In the genomic region with DNA sequence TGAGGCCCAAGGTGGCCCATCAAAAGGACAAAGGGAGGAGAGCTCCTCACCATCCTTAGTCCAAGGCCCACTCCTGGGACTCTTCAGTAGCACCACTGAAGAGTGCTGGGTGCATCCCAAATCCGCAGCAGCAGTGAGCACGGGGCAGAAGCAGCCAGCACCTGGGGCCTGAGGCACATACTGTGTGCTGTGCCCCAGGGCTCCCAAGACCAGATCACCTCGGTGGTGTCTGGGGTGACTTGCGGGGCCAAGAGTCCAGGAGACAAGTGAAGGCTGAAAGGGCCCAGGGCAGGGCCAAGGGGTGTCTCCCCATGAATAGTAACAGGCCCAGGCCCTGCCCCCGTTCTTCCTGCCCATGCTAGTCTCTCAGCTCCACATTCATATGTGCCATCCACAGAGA, we compare ENCODE assay signal across 26 cellular contexts. TPM values are rescaled to one million over a fixed set of nuclear protein-coding genes. Genes with fewer than 3 reads are reported as not detected.
A peak's percentile ranks its signal among the peaks of the same experiment; 100 is the strongest.
DNase-seq lines count a peak whose midpoint lies in the region; ATAC-seq, FAIRE-seq and TF ChIP-seq lines count a peak whose summit lies in the region.
"Had no signal": no experiment of that assay in that cellular context is flagged by ENCODE, and none has a peak within 500 bp of the region (broad histone marks: within the 10 kb centered on the region; RNA-seq: fewer than 3 reads in every experiment).

No MANE protein-coding gene starts in this region.

- no peaks in the 10 kb centered on the region for H3K9me3 Mint-ChIP-seq in CD4-positive, alpha-beta memory T cell

- no peak for ATAC-seq in right lobe of liver
- ATAC-seq in HepG2 = no peak
- peak; percentile 19; the same call in 1 of the 3 replicates for ATAC-seq in K562
- peak; percentile 29 for ATAC-seq in upper lobe of right lung
- ATAC-seq in HG03565 (IDR thresholded peaks at IDR 0.05; ENCODE audit: unreplicated experiment) = no peak
- ATAC-seq in HG02852 (IDR thresholded peaks at IDR 0.05; ENCODE audit: unreplicated experiment) = no peak
- ATAC-seq: HCT116 had no signal

- H3K9ac ChIP-seq in HepG2 (ENCODE audit: insufficient read depth, low read depth, low read length) = no peak overlapping the region
- H3K9ac ChIP-seq in K562 (ENCODE audit: insufficient read depth in 1 of 2, low read depth in 2 of 2, low read length in 2 of 2) = peak overlapping the region in 1 of 2 experiments; percentile 45; a peak in 1 of 4 replicates
- H3K9ac ChIP-seq in parathyroid adenoma = no peak overlapping the region

- H3K36me3 ChIP-seq in right lobe of liver (no peaks in the 10 kb centered on the region), HepG2 (replicated peaks in 1 of 2; ENCODE audit: control insufficient read depth in 1 of 2, insufficient read depth in 2 of 2, low read length in 2 of 2) (no peaks in the 10 kb centered on the region), K562 (ENCODE audit: control insufficient read depth, insufficient read depth, low read length) (no peaks in the 10 kb centered on the region), parathyroid adenoma (ENCODE audit: control insufficient read depth, insufficient read depth, low read length) (no peaks in the 10 kb centered on the region), upper lobe of right lung (no peaks in the 10 kb centered on the region)
- H3K36me3 ChIP-seq in CD4-positive, alpha-beta memory T cell (ENCODE audit: insufficient read depth, low read length) = no peaks in the 10 kb centered on the region
- H3K36me3 ChIP-seq: BE2C had no signal

- H3K4me3 ChIP-seq in right lobe of liver (no peak overlapping the region), HepG2 (replicated peaks in 1 of 3; ENCODE audit: insufficient read depth in 1 of 3, low read depth in 2 of 3, low read length in 3 of 3) (no peak overlapping the region), K562 (no peak overlapping the region), parathyroid adenoma (ENCODE audit: low read depth, low read length) (no peak overlapping the region), upper lobe of right lung (no peak overlapping the region)
- no peak overlapping the region for H3K4me3 ChIP-seq in CD4-positive, alpha-beta memory T cell (ENCODE audit: low read length in 2 of 2)

- no peak overlapping the region for H3K27ac Mint-ChIP-seq in CD4-positive, alpha-beta memory T cell

- TF ChIP-seq EP300 in HepG2 (IDR thresholded peaks at IDR 0.05; ENCODE audit: low read depth in 2 of 2, low read length in 2 of 2) (no peak), HepG2 (CRISPR knock-in tag; IDR thresholded peaks at IDR 0.05; ENCODE audit: borderline replicate concordance) (no peak), K562 (IDR thresholded peaks at IDR 0.05; ENCODE audit: low read length) (no peak)

- H3K27me3 ChIP-seq in right lobe of liver = no peaks in the 10 kb centered on the region
- peaks cover 4 to 41% of the 10 kb centered on the region in 2 experiments; a peak in 3 of 5 replicates for H3K27me3 ChIP-seq in HepG2 (ENCODE audit: control insufficient read depth in 1 of 2, insufficient read depth in 2 of 2, low read length in 2 of 2)
- peaks cover 70 to 71% of the 10 kb centered on the region in 2 experiments for H3K27me3 ChIP-seq in K562 (ENCODE audit: control insufficient read depth in 2 of 2, insufficient read depth in 2 of 2, low read length in 2 of 2)
- H3K27me3 ChIP-seq in parathyroid adenoma (ENCODE audit: control insufficient read depth, insufficient read depth, low read length) = no peaks in the 10 kb centered on the region
- no peaks in the 10 kb centered on the region for H3K27me3 ChIP-seq in upper lobe of right lung
- H3K27me3 ChIP-seq in CD4-positive, alpha-beta memory T cell (ENCODE audit: insufficient read depth, low read length) = no peaks in the 10 kb centered on the region
- H3K27me3 ChIP-seq: BE2C had no signal

- no peak for FAIRE-seq in HepG2 (lab: Jason Lieb, UNC)
- no peak for FAIRE-seq in K562 (lab: Jason Lieb, UNC)

- BruUV-seq in HepG2 (replicated peaks; lab: Mats Ljungman, UMichigan) (no TSS peak), K562 (replicated peaks; lab: Mats Ljungman, UMichigan) (no TSS peak)

- in situ Hi-C loops in HepG2 (cut with HindIII; ENCODE audit: extremely low pct_ligation_motif_present, low pct_unique_long_range_greater_than_20kb) = no loop called here
- in situ Hi-C loops in K562 (cut with MboI) = no loop called here

- no peak for DNase-seq in right lobe of liver
- no peak for DNase-seq in HepG2 (ENCODE audit: low spot score)
- DNase-seq in K562 (ENCODE audit: extremely low read depth in 1 of 4, low spot score in 3 of 4) = no peak
- no peak for DNase-seq in upper lobe of right lung
- no peak for DNase-seq in CD4-positive, alpha-beta memory T cell
- DNase-seq: 8988T; ACHN; BE2C; CD4-positive, CD25-positive, alpha-beta regulatory T cell; COR-L47; DMS53; KG1; NCI-H1048; NCI-H1417; NCI-H1694; NCI-H2029 treated with DMSO at 0.1 percent for 48 hours; NCI-H446 treated with DMSO at 0.1 percent for 48 hours; NCI-H526; NCI-H82; NK-92 treated with Interleukin-12 subunit alpha and Interleukin-12 subunit beta, amount 100 ng/mL, for 24 hours; Right ventricle myocardium superior; RPMI8226 had no signal

- peaks cover 0 to 41% (median 16%) of the 10 kb centered on the region in 4 donors for H3K4me1 ChIP-seq in right lobe of liver
- peaks cover 9% of the 10 kb centered on the region; the same call in 1 of the 2 replicates for H3K4me1 ChIP-seq in HepG2 (ENCODE audit: insufficient read depth, low read length)
- H3K4me1 ChIP-seq in K562 (replicated peaks in 1 of 2; ENCODE audit: control insufficient read depth in 2 of 2, insufficient read depth in 2 of 2, low read length in 2 of 2) = peaks cover 0 to 7% of the 10 kb centered on the region in 2 experiments; a peak in 1 of 5 replicates
- H3K4me1 ChIP-seq in parathyroid adenoma = peaks cover 36% of the 10 kb centered on the region
- no peaks in the 10 kb centered on the region for H3K4me1 ChIP-seq in upper lobe of right lung
- H3K4me1 ChIP-seq in CD4-positive, alpha-beta memory T cell (ENCODE audit: insufficient read depth, low read length) = no peaks in the 10 kb centered on the region

- no peaks in the 10 kb centered on the region for H3K9me1 ChIP-seq in K562 (ENCODE audit: control insufficient read depth, insufficient read depth, low read length)

- H3K4me2 ChIP-seq in HepG2 (ENCODE audit: low read depth, low read length) (no peak overlapping the region), K562 (ENCODE audit: insufficient read depth, low read length) (no peak overlapping the region), parathyroid adenoma (ENCODE audit: low read length) (no peak overlapping the region)

- no peaks in the 10 kb centered on the region for H3K79me2 ChIP-seq in HepG2 (ENCODE audit: insufficient read depth, low read length)
- no peaks in the 10 kb centered on the region for H3K79me2 ChIP-seq in K562 (ENCODE audit: control insufficient read depth, insufficient read depth, low read length)
- no peaks in the 10 kb centered on the region for H3K79me2 ChIP-seq in parathyroid adenoma

- H3K4me3 Mint-ChIP-seq in CD4-positive, alpha-beta memory T cell = no peak overlapping the region
- H3K4me3 Mint-ChIP-seq: CD4-positive, CD25-positive, alpha-beta regulatory T cell had no signal

- no peaks in the 10 kb centered on the region for H3K4me1 Mint-ChIP-seq in CD4-positive, alpha-beta memory T cell

- TF ChIP-seq CTCF in right lobe of liver (IDR thresholded peaks at IDR 0.05) = no peak
- TF ChIP-seq CTCF in HepG2 (CRISPR knock-in tag; IDR thresholded peaks at IDR 0.05) = no peak
- no peak for TF ChIP-seq CTCF in K562 (IDR thresholded peaks at IDR 0.05 in 2 of 3, conservative IDR thresholded peaks at IDR 0.05 in 1 of 3; ENCODE audit: insufficient read depth in 2 of 3, low read depth in 1 of 3, low read length in 3 of 3)
- no peak for TF ChIP-seq CTCF in parathyroid adenoma (IDR thresholded peaks at IDR 0.05)
- TF ChIP-seq CTCF in upper lobe of right lung (IDR thresholded peaks at IDR 0.05) = no peak

- H3K9me3 ChIP-seq in right lobe of liver (no peaks in the 10 kb centered on the region), HepG2 (ENCODE audit: low read length) (no peaks in the 10 kb centered on the region), K562 (replicated peaks; ENCODE audit: control insufficient read depth, insufficient read depth, low read depth, low read length) (no peaks in the 10 kb centered on the region), parathyroid adenoma (ENCODE audit: control insufficient read depth, low read length) (no peaks in the 10 kb centered on the region), upper lobe of right lung (no peaks in the 10 kb centered on the region)
- no peaks in the 10 kb centered on the region for H3K9me3 ChIP-seq in CD4-positive, alpha-beta memory T cell (ENCODE audit: control insufficient read depth in 1 of 2, low read length in 2 of 2)
- H3K9me3 ChIP-seq: BE2C had no signal

- peaks cover 14 to 15% of the 10 kb centered on the region in 2 donors for H3K27me3 Mint-ChIP-seq in CD4-positive, alpha-beta memory T cell

- POLR2A ChIA-PET in HepG2 (lab: Yijun Ruan, JAX) = no interaction called here
- POLR2A ChIA-PET in K562 (lab: Yijun Ruan, JAX) = interaction anchor here (1.1 to 1.2 kb wide), 2 partner anchors 9 to 15 kb away, joined by 4 to 6 read pairs; no protein-coding TSS in a partner anchor
- POLR2A ChIA-PET in CD4-positive, alpha-beta memory T cell (lab: Charles Lee; ENCODE audit: partially characterized antibody) = no interaction called here

- 22% methylated on average over 1 of the region's 5 CpGs for WGBS in right lobe of liver (ENCODE audit: insufficient coverage, low coverage, low lambda C conversion rate, missing lambda C conversion rate)
- no CpG with 5 or more reads among the region's 5 CpGs for WGBS in HepG2 (ENCODE audit: low lambda C conversion rate)
- WGBS in K562 (ENCODE audit: insufficient coverage, low coverage, missing lambda C conversion rate) = 0% methylated on average over 5 of the region's 5 CpGs

- intact Hi-C loops in right lobe of liver (cut with DNase I) = no loop called here
- intact Hi-C loops in HepG2 (cut with micrococcal nuclease; ENCODE audit: unreplicated experiment) = no loop called here
- intact Hi-C loops in K562 (cut with micrococcal nuclease) = no loop called here
- intact Hi-C loops in upper lobe of right lung (cut with DNase I) = no loop called here
- intact Hi-C loops in CD4-positive, alpha-beta memory T cell (cut with micrococcal nuclease) = no loop called here

- TF ChIP-seq RAD21 in HepG2 (CRISPR knock-in tag; IDR thresholded peaks at IDR 0.05) (no peak), K562 (CRISPR knock-in tag; conservative IDR thresholded peaks at IDR 0.05 in 1 of 2, IDR thresholded peaks at IDR 0.05 in 1 of 2) (no peak)

- TF ChIP-seq POLR2A in right lobe of liver (IDR thresholded peaks at IDR 0.05) (no peak), HepG2 (IDR thresholded peaks at IDR 0.05; ENCODE audit: insufficient read depth in 1 of 2, low read depth in 2 of 2, low read length in 2 of 2) (no peak), K562 (conservative IDR thresholded peaks at IDR 0.05) (no peak)

- no peaks in the 10 kb centered on the region for H3K36me3 Mint-ChIP-seq in CD4-positive, alpha-beta memory T cell
- H3K36me3 Mint-ChIP-seq: CD4-positive, CD25-positive, alpha-beta regulatory T cell had no signal

- CTCF ChIA-PET in HepG2 (lab: Yijun Ruan, JAX; ENCODE audit: low intra/inter-chr PET ratio, low total read pairs) (no interaction called here), K562 (lab: Yijun Ruan, JAX; ENCODE audit: low intra/inter-chr PET ratio) (no interaction called here)
- CTCF ChIA-PET in CD4-positive, alpha-beta memory T cell (lab: Charles Lee; ENCODE audit: partially characterized antibody) = no interaction called here

- no peaks in the 10 kb centered on the region for H4K20me1 ChIP-seq in HepG2 (ENCODE audit: insufficient read depth, low read length)
- no peaks in the 10 kb centered on the region; the same call in 1 of the 2 replicates for H4K20me1 ChIP-seq in K562 (replicated peaks; ENCODE audit: control insufficient read depth, insufficient read depth, low read length)

- peak overlapping the region in 2 of 3 donors; percentile 95 to 96 for H3K27ac ChIP-seq in right lobe of liver
- H3K27ac ChIP-seq in HepG2 (ENCODE audit: extremely low read length, insufficient read depth, low read length) = no peak overlapping the region
- no peak overlapping the region for H3K27ac ChIP-seq in K562 (ENCODE audit: extremely low read depth, low read depth, low read length)
- H3K27ac ChIP-seq in parathyroid adenoma = peak overlapping the region; percentile 29
- H3K27ac ChIP-seq in upper lobe of right lung = no peak overlapping the region
- H3K27ac ChIP-seq in CD4-positive, alpha-beta memory T cell (ENCODE audit: low read depth, low read length) = no peak overlapping the region

- H2AFZ ChIP-seq in HepG2 (ENCODE audit: low read length) (no peak overlapping the region), K562 (ENCODE audit: low read depth, low read length) (no peak overlapping the region), parathyroid adenoma (peak overlapping the region; percentile 56)

RNA-seq across cellular contexts. Expression of gene INSIG1, which starts 59.9 kb away (rescaled TPM):
- total RNA-seq in right lobe of liver = 100 to 1,000 TPM; 130 to 625 (median 205) TPM
- 0.11 and 0.20 TPM in 2 replicates for total RNA-seq in HepG2 (2016; rRNA removed; fragmentation: Illumina TruSeq; extraction: Trizol)
- total RNA-seq in HepG2 (2016; cell fraction: cytosol; rRNA removed; fragmentation: Illumina TruSeq; extraction: Trizol; ENCODE audit: low read depth) = 0.26 TPM in 1 of 2 replicates, not detected in the other
- total RNA-seq in HepG2 (2016; cell fraction: insoluble cytoplasmic fraction; rRNA removed; fragmentation: Illumina TruSeq; extraction: Trizol) = 0.09 and 0.13 TPM in 2 replicates
- total RNA-seq in HepG2 (2016; cell fraction: membrane; rRNA removed; fragmentation: Illumina TruSeq; extraction: Trizol) = 0.09 and 0.48 TPM in 2 replicates
- total RNA-seq in HepG2 (2016; cell fraction: nucleus; rRNA removed; fragmentation: Illumina TruSeq; extraction: Trizol) = not detected in 2 replicates
- polyA plus RNA-seq in HepG2 (2011; rRNA removed) = 0.07 and 0.16 TPM in 2 replicates
- polyA plus RNA-seq in HepG2 (2011; cell fraction: cytosol; rRNA removed) = 0.10 and 0.17 TPM in 2 replicates
- 0.10 and 0.23 TPM in 2 replicates for polyA plus RNA-seq in HepG2 (2011; cell fraction: nucleus; rRNA removed)
- 0.08 and 0.17 TPM in 2 replicates for polyA plus RNA-seq in HepG2 (2012)
- 0.03 TPM in 1 of 2 replicates, not detected in the other for polyA plus RNA-seq in HepG2 (2016; cell fraction: cytosol; fragmentation: Illumina TruSeq; extraction: Trizol; ENCODE audit: low read depth)
- 0.10 TPM in 1 of 2 replicates, not detected in the other for polyA plus RNA-seq in HepG2 (2016; cell fraction: insoluble cytoplasmic fraction; fragmentation: Illumina TruSeq; extraction: Trizol; ENCODE audit: low read depth)
- polyA plus RNA-seq in HepG2 (2016; cell fraction: membrane; fragmentation: Illumina TruSeq; extraction: Trizol; ENCODE audit: low read depth) = 0.13 TPM in 1 of 2 replicates, not detected in the other
- 0.25 TPM in 1 of 2 replicates, not detected in the other for polyA plus RNA-seq in HepG2 (2016; cell fraction: nucleus; fragmentation: Illumina TruSeq; extraction: Trizol; ENCODE audit: insufficient read depth, low read depth)
- 0.60 and 64.4 TPM in 2 replicates for polyA minus RNA-seq in HepG2 (2011; rRNA and poly(A)+ RNA removed; ENCODE audit: low replicate concordance)
- 0.30 and 0.35 TPM in 2 replicates for polyA minus RNA-seq in HepG2 (2011; cell fraction: cytosol; rRNA and poly(A)+ RNA removed)
- polyA minus RNA-seq in HepG2 (2011; cell fraction: nucleus; rRNA and poly(A)+ RNA removed) = 0.25 and 0.52 TPM in 2 replicates
- total RNA-seq in K562 (2011; cell fraction: chromatin; rRNA removed; ENCODE audit: low replicate concordance) = 622 and 799 TPM in 2 replicates
- total RNA-seq in K562 (2011; cell fraction: nucleolus; rRNA removed) = 847 and 892 TPM in 2 replicates
- 1,016 and 1,247 TPM in 2 replicates for total RNA-seq in K562 (2011; cell fraction: nucleoplasm; rRNA removed)
- total RNA-seq in K562 (2014; rRNA removed) = 294 and 361 TPM in 2 replicates
- 236 and 238 TPM in 2 replicates for total RNA-seq in K562 (2014; rRNA removed; fragmentation: Illumina TruSeq; extraction: Trizol)
- 173 and 188 TPM in 2 replicates for total RNA-seq in K562 (2015; rRNA removed; fragmentation: Illumina TruSeq; extraction: Trizol)
- total RNA-seq in K562 (2021) = 254 and 296 TPM in 2 replicates
- polyA plus RNA-seq in K562 (2011; rRNA removed) = 625 and 787 TPM in 2 replicates
- polyA plus RNA-seq in K562 (2011; cell fraction: cytosol; rRNA removed) = 709 and 1,098 TPM in 2 replicates
- 446 and 453 TPM in 2 replicates for polyA plus RNA-seq in K562 (2011; cell fraction: nucleus; rRNA removed)
- polyA plus RNA-seq in K562 (2012) = 116 and 259 TPM in 2 replicates
- polyA plus RNA-seq in K562 (2014; fragmentation: Illumina TruSeq; extraction: Trizol) = 188 and 224 TPM in 2 replicates
- 10 to 100 TPM; 57.1 to 69.2 TPM for polyA plus RNA-seq in K562 (2014; fragmentation: Nextera tagmentation; extraction: Ambion mirVana)
- 250 and 268 TPM in 2 replicates for polyA plus RNA-seq in K562 (2014; rRNA removed)
- 551 and 619 TPM in 2 replicates for polyA minus RNA-seq in K562 (2011; rRNA and poly(A)+ RNA removed)
- polyA minus RNA-seq in K562 (2011; cell fraction: cytosol; rRNA and poly(A)+ RNA removed) = 392 and 408 TPM in 2 replicates
- 329 and 473 TPM in 2 replicates for polyA minus RNA-seq in K562 (2011; cell fraction: nucleus; rRNA and poly(A)+ RNA removed)
- total RNA-seq in upper lobe of right lung = 90.7 TPM
- 10 to 100 TPM; 41.8 to 43.0 TPM for total RNA-seq in CD4-positive, alpha-beta memory T cell
- polyA plus RNA-seq in CD4-positive, alpha-beta memory T cell = 10 to 100 TPM; 28.1 to 41.7 TPM

Comparison
In these comparisons a context has a peak if more than half of its experiments do, and no peak if none do; other contexts are left out.
1. H3K27ac ChIP-seq: peak in right lobe of liver (2 of 3) and parathyroid adenoma (single experiment); none in HepG2 (single experiment), K562 (single experiment), upper lobe of right lung (single experiment) and CD4-positive, alpha-beta memory T cell (single experiment).
2. RNA of gene INSIG1, which starts 59.9 kb away (total RNA-seq): 173 to 1,247 TPM in K562, 130 to 625 TPM in right lobe of liver, 90.7 TPM in upper lobe of right lung (single experiment) and 41.8 to 43.0 TPM in CD4-positive, alpha-beta memory T cell; 0.09 to 0.48 TPM in HepG2; every median in the first group is over 10 times any median in the second.
3. ATAC-seq: peak in K562 (single experiment) and upper lobe of right lung (single experiment); none in right lobe of liver (0 of 4), HepG2 (single experiment), HG03565 (single experiment) and HG02852 (single experiment).